In genomic region chr2:37784071-37784758, GRCh38 we compare ENCODE assay signal across 1 cellular context.
A peak's percentile ranks its signal among the peaks of the same experiment; 100 is the strongest.
TF ChIP-seq lines count a peak whose summit lies in the region.

No MANE protein-coding gene starts in this region.

TF ChIP-seq in SK-N-SH, 30 proteins besides CTCF, POLR2A, EP300 and RAD21:
- TF ChIP-seq TEAD4 (IDR thresholded peaks at IDR 0.05; ENCODE audit: borderline replicate concordance, insufficient read depth) (peak; percentile 65; the same call in 1 of the 2 replicates), POLR2AphosphoS5 (IDR thresholded peaks at IDR 0.05; ENCODE audit: low read depth, low read length) (peak; percentile 57; the same call in 1 of the 2 replicates), TCF12 (IDR thresholded peaks at IDR 0.05) (peak; percentile 88), FOSL2 (IDR thresholded peaks at IDR 0.05; ENCODE audit: borderline replicate concordance, low read depth) (peak; percentile 32; the same call in 1 of the 2 replicates), ZBTB33 (IDR thresholded peaks at IDR 0.05; ENCODE audit: borderline replicate concordance, low read depth) (no peak), FOXJ3 (CRISPR knock-in tag; IDR thresholded peaks at IDR 0.05) (0 out of 2 replicates have a peak, but pooled peaks have one; percentile 22), FOXM1 (IDR thresholded peaks at IDR 0.05; ENCODE audit: low read depth) (0 out of 2 replicates have a peak, but pooled peaks have one; percentile 38), TAF1 (IDR thresholded peaks at IDR 0.05; ENCODE audit: borderline replicate concordance, low read depth, low read length) (no peak), CHD2 (IDR thresholded peaks at IDR 0.05; ENCODE audit: low read length, partially characterized antibody) (peak; percentile 12), NFIC (IDR thresholded peaks at IDR 0.05; ENCODE audit: borderline replicate concordance) (peak; percentile 53; the same call in 1 of the 2 replicates), ELF1 (IDR thresholded peaks at IDR 0.05) (no peak), RFX5 (IDR thresholded peaks at IDR 0.05; ENCODE audit: low read length) (no peak), RCOR1 (IDR thresholded peaks at IDR 0.05; ENCODE audit: low read length) (peak; percentile 59), RXRA (IDR thresholded peaks at IDR 0.05; ENCODE audit: borderline replicate concordance, low read depth) (no peak), MXI1 (IDR thresholded peaks at IDR 0.05; ENCODE audit: low read depth, low read length) (peak; percentile 15; the same call in 1 of the 2 replicates), JUND (IDR thresholded peaks at IDR 0.05) (peak; percentile 67), GATA2 (CRISPR knock-in tag; IDR thresholded peaks at IDR 0.05) (peak; percentile 82)
- TF ChIP-seq, protein P1, sequence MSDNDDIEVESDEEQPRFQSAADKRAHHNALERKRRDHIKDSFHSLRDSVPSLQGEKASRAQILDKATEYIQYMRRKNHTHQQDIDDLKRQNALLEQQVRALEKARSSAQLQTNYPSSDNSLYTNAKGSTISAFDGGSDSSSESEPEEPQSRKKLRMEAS (IDR thresholded peaks at IDR 0.05; ENCODE audit: low read depth): peak; percentile 66; the same call in 1 of the 2 replicates
- TF ChIP-seq, protein P2, sequence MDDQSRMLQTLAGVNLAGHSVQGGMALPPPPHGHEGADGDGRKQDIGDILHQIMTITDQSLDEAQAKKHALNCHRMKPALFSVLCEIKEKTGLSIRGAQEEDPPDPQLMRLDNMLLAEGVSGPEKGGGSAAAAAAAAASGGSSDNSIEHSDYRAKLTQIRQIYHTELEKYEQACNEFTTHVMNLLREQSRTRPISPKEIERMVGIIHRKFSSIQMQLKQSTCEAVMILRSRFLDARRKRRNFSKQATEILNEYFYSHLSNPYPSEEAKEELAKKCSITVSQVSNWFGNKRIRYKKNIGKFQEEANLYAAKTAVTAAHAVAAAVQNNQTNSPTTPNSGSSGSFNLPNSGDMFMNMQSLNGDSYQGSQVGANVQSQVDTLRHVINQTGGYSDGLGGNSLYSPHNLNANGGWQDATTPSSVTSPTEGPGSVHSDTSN (IDR thresholded peaks at IDR 0.05): peak; percentile 88
- TF ChIP-seq, protein P3, sequence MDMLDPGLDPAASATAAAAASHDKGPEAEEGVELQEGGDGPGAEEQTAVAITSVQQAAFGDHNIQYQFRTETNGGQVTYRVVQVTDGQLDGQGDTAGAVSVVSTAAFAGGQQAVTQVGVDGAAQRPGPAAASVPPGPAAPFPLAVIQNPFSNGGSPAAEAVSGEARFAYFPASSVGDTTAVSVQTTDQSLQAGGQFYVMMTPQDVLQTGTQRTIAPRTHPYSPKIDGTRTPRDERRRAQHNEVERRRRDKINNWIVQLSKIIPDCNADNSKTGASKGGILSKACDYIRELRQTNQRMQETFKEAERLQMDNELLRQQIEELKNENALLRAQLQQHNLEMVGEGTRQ (IDR thresholded peaks at IDR 0.05; ENCODE audit: borderline replicate concordance, low read depth, low read length): no peak
